22 cellular contexts compared by ENCODE assay signal in the genomic region with DNA sequence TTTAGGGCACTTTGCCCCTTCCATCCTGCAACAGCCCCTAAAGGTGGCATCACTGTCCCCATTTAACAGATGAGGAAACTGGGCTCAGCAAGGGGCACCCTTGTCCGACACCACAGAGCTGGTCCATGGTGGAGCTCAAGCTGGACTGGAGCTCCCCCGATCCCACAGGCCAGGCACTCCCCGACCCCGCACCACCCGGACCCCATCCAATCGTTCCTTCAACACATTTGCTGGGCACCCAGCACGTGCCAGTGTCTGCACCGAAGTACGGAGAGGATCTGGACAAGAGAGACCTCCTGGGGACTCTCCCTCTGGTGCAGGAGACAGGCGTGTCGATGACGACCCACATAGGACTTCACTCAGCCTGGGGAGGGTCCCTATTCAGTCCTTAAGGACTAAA. TPM values are rescaled to one million over a fixed set of nuclear protein-coding genes. Genes with fewer than 3 reads are reported as not detected.
A peak's percentile ranks its signal among the peaks of the same experiment; 100 is the strongest.
DNase-seq lines count a peak whose midpoint lies in the region; ATAC-seq, FAIRE-seq and TF ChIP-seq lines count a peak whose summit lies in the region.
"Had no signal": no experiment of that assay in that cellular context is flagged by ENCODE, and none has a peak within 500 bp of the region (broad histone marks: within the 10 kb centered on the region; RNA-seq: fewer than 3 reads in every experiment).

No MANE protein-coding gene starts in this region.

- POLR2A ChIA-PET in HepG2 (lab: Yijun Ruan, JAX) (interaction anchor here (0.8 kb wide), 1 partner anchor 14 kb away, joined by 4 read pairs; a partner anchor contains a TSS), RWPE1 (lab: Yijun Ruan, JAX; ENCODE audit: low non-redundant PET) (no interaction called here)

- no peak overlapping the region for H3K4me3 Mint-ChIP-seq in stimulated activated naive B cell treated with anti-CD40 and anti-IgM and Interleukin-4, amounts not matched to agents 10 μg/mL and 1 μg/mL and 100 μg/mL, for 72 hours
- H3K4me3 Mint-ChIP-seq: CD4-positive, alpha-beta T cell; naive thymus-derived CD8-positive, alpha-beta T cell had no signal

- H3K9ac ChIP-seq in HepG2 (ENCODE audit: insufficient read depth, low read depth, low read length) = no peak overlapping the region
- H3K9ac ChIP-seq: GM23248 had no signal

- no peak for TF ChIP-seq RAD21 in HepG2 (CRISPR knock-in tag; IDR thresholded peaks at IDR 0.05)

- no peaks in the 10 kb centered on the region for H3K79me2 ChIP-seq in HepG2 (ENCODE audit: insufficient read depth, low read length)

- intact Hi-C loops in HepG2 (cut with micrococcal nuclease; ENCODE audit: unreplicated experiment) = loop anchor here (5.0 kb wide), 2 partner anchors 50 to 145 kb away; no protein-coding TSS in a partner anchor
- intact Hi-C loops in right lobe of liver (cut with DNase I) = no loop called here

- H3K4me3 ChIP-seq in HepG2 (replicated peaks in 1 of 3; ENCODE audit: insufficient read depth in 1 of 3, low read depth in 2 of 3, low read length in 3 of 3) = no peak overlapping the region
- no peak overlapping the region for H3K4me3 ChIP-seq in right lobe of liver
- H3K4me3 ChIP-seq: body of pancreas, GM23248, tibial artery had no signal

- BruUV-seq in HepG2 (replicated peaks; lab: Mats Ljungman, UMichigan) = no TSS peak

- H3K27me3 ChIP-seq in HepG2 (ENCODE audit: control insufficient read depth in 1 of 2, insufficient read depth in 2 of 2, low read length in 2 of 2) = peaks cover 2 to 7% of the 10 kb centered on the region in 2 experiments; a peak in 4 of 5 replicates
- H3K27me3 ChIP-seq in right lobe of liver = no peaks in the 10 kb centered on the region

- H3K36me3 Mint-ChIP-seq in stimulated activated naive B cell treated with anti-CD40 and anti-IgM and Interleukin-4, amounts not matched to agents 10 μg/mL and 1 μg/mL and 100 μg/mL, for 72 hours = peaks cover 35 to 41% of the 10 kb centered on the region in 2 donors

- WGBS in HepG2 (ENCODE audit: low lambda C conversion rate) = 82% methylated on average over 7 of the region's 12 CpGs
- WGBS in right lobe of liver (ENCODE audit: insufficient coverage, low coverage, low lambda C conversion rate, missing lambda C conversion rate) = 68% methylated on average over 4 of the region's 12 CpGs

- H3K9me3 ChIP-seq in HepG2 (ENCODE audit: low read length) (no peaks in the 10 kb centered on the region), right lobe of liver (no peaks in the 10 kb centered on the region)
- H3K9me3 ChIP-seq: body of pancreas, tibial artery had no signal

- H4K20me1 ChIP-seq in HepG2 (ENCODE audit: insufficient read depth, low read length) = no peaks in the 10 kb centered on the region

- in situ Hi-C loops in HepG2 (cut with HindIII; ENCODE audit: extremely low pct_ligation_motif_present, low pct_unique_long_range_greater_than_20kb) = no loop called here

- TF ChIP-seq EP300 in HepG2 (IDR thresholded peaks at IDR 0.05; ENCODE audit: low read depth in 2 of 2, low read length in 2 of 2) = no peak
- no peak for TF ChIP-seq EP300 in HepG2 (CRISPR knock-in tag; IDR thresholded peaks at IDR 0.05; ENCODE audit: borderline replicate concordance)

- ATAC-seq in HepG2 (no peak), right lobe of liver (no peak)
- no peak for ATAC-seq in stimulated activated naive B cell treated with anti-CD40 and anti-IgM and Interleukin-4, amounts not matched to agents 10 μg/mL and 1 μg/mL and 100 μg/mL, for 72 hours (replicated peaks)
- ATAC-seq: body of pancreas; left colon; naive thymus-derived CD8-positive, alpha-beta T cell had no signal

- H3K27ac ChIP-seq in HepG2 (ENCODE audit: extremely low read length, insufficient read depth, low read length) (no peak overlapping the region), right lobe of liver (no peak overlapping the region), RWPE1 (no peak overlapping the region)
- H3K27ac ChIP-seq: body of pancreas, GM23248, tibial artery, VCaP had no signal

- H3K4me2 ChIP-seq in HepG2 (ENCODE audit: low read depth, low read length) = peak overlapping the region; percentile 29; the same call in 1 of the 2 replicates

- no peak overlapping the region for H2AFZ ChIP-seq in HepG2 (ENCODE audit: low read length)
- H2AFZ ChIP-seq: GM23248 had no signal

- CTCF ChIA-PET in HepG2 (lab: Yijun Ruan, JAX; ENCODE audit: low intra/inter-chr PET ratio, low total read pairs) = interaction anchor here (1.5 to 1.9 kb wide), 2 partner anchors 50 to 145 kb away, joined by 7 read pairs; no protein-coding TSS in a partner anchor
- CTCF ChIA-PET in RWPE1 (lab: Yijun Ruan, JAX) = interaction anchor here (0.6 to 0.7 kb wide), 2 partner anchors 90 kb away, joined by 5 to 8 read pairs; no protein-coding TSS in a partner anchor

- FAIRE-seq in HepG2 (lab: Jason Lieb, UNC) = no peak
- FAIRE-seq: GM19239 had no signal

- H3K4me1 ChIP-seq in HepG2 (ENCODE audit: insufficient read depth, low read length) (peaks cover 14% of the 10 kb centered on the region), right lobe of liver (no peaks in the 10 kb centered on the region)
- H3K4me1 ChIP-seq: body of pancreas, tibial artery had no signal

- peaks cover 26 to 60% of the 10 kb centered on the region in 2 donors for H3K4me1 Mint-ChIP-seq in stimulated activated naive B cell treated with anti-CD40 and anti-IgM and Interleukin-4, amounts not matched to agents 10 μg/mL and 1 μg/mL and 100 μg/mL, for 72 hours

- DNase-seq in HepG2 (ENCODE audit: low spot score) = no peak
- DNase-seq in right lobe of liver = no peak
- no peak for DNase-seq in stimulated activated naive B cell treated with anti-CD40 and anti-IgM and Interleukin-4, amounts not matched to agents 10 μg/mL and 1 μg/mL and 100 μg/mL, for 72 hours
- no peak for DNase-seq in RWPE1 (ENCODE audit: low spot score)
- DNase-seq: activated CD8-positive, alpha-beta memory T cell treated with anti-CD3 and anti-CD28 coated beads for 24 hours; activated T-cell treated with anti-CD3 and anti-CD28 coated beads, Interleukin-2, amount 50 U/mL, for 48 hours; body of pancreas; CD4-positive, alpha-beta T cell; DMS153; GF-D8; GM23248; KG1; left colon; mesendoderm; NCI-H1694 treated with DMSO at 0.1 percent for 48 hours; posterior cingulate gyrus; SHP77 treated with DMSO at 0.1 percent for 48 hours; stimulated activated naive CD4-positive, alpha-beta T cell treated with Interleukin-2 at 50 U/mL for 16 hours; tibial artery had no signal

- TF ChIP-seq POLR2A in HepG2 (IDR thresholded peaks at IDR 0.05; ENCODE audit: insufficient read depth in 1 of 2, low read depth in 2 of 2, low read length in 2 of 2) (no peak), right lobe of liver (IDR thresholded peaks at IDR 0.05) (no peak)

- H3K36me3 ChIP-seq in HepG2 (replicated peaks in 1 of 2; ENCODE audit: control insufficient read depth in 1 of 2, insufficient read depth in 2 of 2, low read length in 2 of 2) = no peaks in the 10 kb centered on the region
- H3K36me3 ChIP-seq in right lobe of liver = no peaks in the 10 kb centered on the region
- H3K36me3 ChIP-seq: tibial artery had no signal

- H3K27me3 Mint-ChIP-seq in stimulated activated naive B cell treated with anti-CD40 and anti-IgM and Interleukin-4, amounts not matched to agents 10 μg/mL and 1 μg/mL and 100 μg/mL, for 72 hours = no peaks in the 10 kb centered on the region
- H3K27me3 Mint-ChIP-seq: CD4-positive, alpha-beta T cell; naive thymus-derived CD8-positive, alpha-beta T cell had no signal

- TF ChIP-seq CTCF in HepG2 (CRISPR knock-in tag; IDR thresholded peaks at IDR 0.05) (no peak), right lobe of liver (IDR thresholded peaks at IDR 0.05) (no peak), RWPE1 (conservative IDR thresholded peaks at IDR 0.05; ENCODE audit: low read depth) (no peak)

- no peaks in the 10 kb centered on the region for H3K9me3 Mint-ChIP-seq in stimulated activated naive B cell treated with anti-CD40 and anti-IgM and Interleukin-4, amounts not matched to agents 10 μg/mL and 1 μg/mL and 100 μg/mL, for 72 hours
- H3K9me3 Mint-ChIP-seq: CD4-positive, alpha-beta T cell; naive thymus-derived CD8-positive, alpha-beta T cell had no signal

- peak overlapping the region; percentile 70 for H3K27ac Mint-ChIP-seq in stimulated activated naive B cell treated with anti-CD40 and anti-IgM and Interleukin-4, amounts not matched to agents 10 μg/mL and 1 μg/mL and 100 μg/mL, for 72 hours
- H3K27ac Mint-ChIP-seq: CD4-positive, alpha-beta T cell had no signal

RNA-seq across cellular contexts. Expression of a gene that starts 13.4 kb away (rescaled TPM):
- total RNA-seq in HepG2 (2016; rRNA removed; fragmentation: Illumina TruSeq; extraction: Trizol) (42.2 and 45.1 TPM in 2 replicates), right lobe of liver (10 to 100 TPM; 19.7 to 27.7 (median 24.4) TPM)
- 60.5 and 83.6 TPM in 2 replicates for total RNA-seq in HepG2 (2016; cell fraction: cytosol; rRNA removed; fragmentation: Illumina TruSeq; extraction: Trizol; ENCODE audit: low read depth)
- total RNA-seq in HepG2 (2016; cell fraction: insoluble cytoplasmic fraction; rRNA removed; fragmentation: Illumina TruSeq; extraction: Trizol) = 42.9 and 47.7 TPM in 2 replicates
- total RNA-seq in HepG2 (2016; cell fraction: membrane; rRNA removed; fragmentation: Illumina TruSeq; extraction: Trizol) = 57.6 and 76.2 TPM in 2 replicates
- total RNA-seq in HepG2 (2016; cell fraction: nucleus; rRNA removed; fragmentation: Illumina TruSeq; extraction: Trizol) = 22.4 and 23.6 TPM in 2 replicates
- polyA plus RNA-seq in HepG2 (2011; rRNA removed) = 47.7 and 53.7 TPM in 2 replicates
- polyA plus RNA-seq in HepG2 (2011; cell fraction: cytosol; rRNA removed) = 50.2 and 99.7 TPM in 2 replicates
- 28.3 and 28.6 TPM in 2 replicates for polyA plus RNA-seq in HepG2 (2011; cell fraction: nucleus; rRNA removed)
- 37.0 and 41.4 TPM in 2 replicates for polyA plus RNA-seq in HepG2 (2012)
- polyA plus RNA-seq in HepG2 (2016; cell fraction: cytosol; fragmentation: Illumina TruSeq; extraction: Trizol; ENCODE audit: low read depth) = 126 and 179 TPM in 2 replicates
- 92.6 and 104 TPM in 2 replicates for polyA plus RNA-seq in HepG2 (2016; cell fraction: insoluble cytoplasmic fraction; fragmentation: Illumina TruSeq; extraction: Trizol; ENCODE audit: low read depth)
- 107 and 132 TPM in 2 replicates for polyA plus RNA-seq in HepG2 (2016; cell fraction: membrane; fragmentation: Illumina TruSeq; extraction: Trizol; ENCODE audit: low read depth)
- 69.7 and 73.2 TPM in 2 replicates for polyA plus RNA-seq in HepG2 (2016; cell fraction: nucleus; fragmentation: Illumina TruSeq; extraction: Trizol; ENCODE audit: insufficient read depth, low read depth)
- polyA minus RNA-seq in HepG2 (2011; rRNA and poly(A)+ RNA removed; ENCODE audit: low replicate concordance) = 22.5 and 22.6 TPM in 2 replicates
- polyA minus RNA-seq in HepG2 (2011; cell fraction: cytosol; rRNA and poly(A)+ RNA removed) = 17.3 and 24.3 TPM in 2 replicates
- 8.5 and 13.6 TPM in 2 replicates for polyA minus RNA-seq in HepG2 (2011; cell fraction: nucleus; rRNA and poly(A)+ RNA removed)

RNA-seq across cellular contexts. Expression of a gene that starts 13.7 kb away (rescaled TPM):
- total RNA-seq in HepG2 (2016; rRNA removed; fragmentation: Illumina TruSeq; extraction: Trizol) (44.5 and 45.1 TPM in 2 replicates), right lobe of liver (10 to 100 TPM in 4 of 6 experiments, 1 to 10 TPM in 2; 8.1 to 60.9 (median 34.7) TPM)
- 20.2 and 21.9 TPM in 2 replicates for total RNA-seq in HepG2 (2016; cell fraction: cytosol; rRNA removed; fragmentation: Illumina TruSeq; extraction: Trizol; ENCODE audit: low read depth)
- 43.7 and 44.8 TPM in 2 replicates for total RNA-seq in HepG2 (2016; cell fraction: insoluble cytoplasmic fraction; rRNA removed; fragmentation: Illumina TruSeq; extraction: Trizol)
- 44.2 and 51.0 TPM in 2 replicates for total RNA-seq in HepG2 (2016; cell fraction: membrane; rRNA removed; fragmentation: Illumina TruSeq; extraction: Trizol)
- total RNA-seq in HepG2 (2016; cell fraction: nucleus; rRNA removed; fragmentation: Illumina TruSeq; extraction: Trizol) = 17.2 and 23.9 TPM in 2 replicates
- polyA plus RNA-seq in HepG2 (2011; rRNA removed) = 16.7 and 20.4 TPM in 2 replicates
- 27.1 and 29.0 TPM in 2 replicates for polyA plus RNA-seq in HepG2 (2011; cell fraction: cytosol; rRNA removed)
- 19.8 and 21.2 TPM in 2 replicates for polyA plus RNA-seq in HepG2 (2011; cell fraction: nucleus; rRNA removed)
- 14.6 and 15.5 TPM in 2 replicates for polyA plus RNA-seq in HepG2 (2012)
- 23.2 and 28.8 TPM in 2 replicates for polyA plus RNA-seq in HepG2 (2016; cell fraction: cytosol; fragmentation: Illumina TruSeq; extraction: Trizol; ENCODE audit: low read depth)
- 43.3 and 55.1 TPM in 2 replicates for polyA plus RNA-seq in HepG2 (2016; cell fraction: insoluble cytoplasmic fraction; fragmentation: Illumina TruSeq; extraction: Trizol; ENCODE audit: low read depth)
- 46.7 and 49.7 TPM in 2 replicates for polyA plus RNA-seq in HepG2 (2016; cell fraction: membrane; fragmentation: Illumina TruSeq; extraction: Trizol; ENCODE audit: low read depth)
- 31.7 and 35.3 TPM in 2 replicates for polyA plus RNA-seq in HepG2 (2016; cell fraction: nucleus; fragmentation: Illumina TruSeq; extraction: Trizol; ENCODE audit: insufficient read depth, low read depth)
- polyA minus RNA-seq in HepG2 (2011; rRNA and poly(A)+ RNA removed; ENCODE audit: low replicate concordance) = 23.4 and 40.0 TPM in 2 replicates
- polyA minus RNA-seq in HepG2 (2011; cell fraction: cytosol; rRNA and poly(A)+ RNA removed) = 12.6 and 16.6 TPM in 2 replicates
- polyA minus RNA-seq in HepG2 (2011; cell fraction: nucleus; rRNA and poly(A)+ RNA removed) = 11.7 and 13.6 TPM in 2 replicates

RNA-seq across cellular contexts. Expression of a gene that starts 13.9 kb away (rescaled TPM):
- total RNA-seq in HepG2 (2016; rRNA removed; fragmentation: Illumina TruSeq; extraction: Trizol) (0.90 and 0.95 TPM in 2 replicates), right lobe of liver (1 to 10 TPM in 1 of 6 experiments, under 1 TPM in 5; 0.13 to 1.1 (median 0.40) TPM)
- total RNA-seq in HepG2 (2016; cell fraction: cytosol; rRNA removed; fragmentation: Illumina TruSeq; extraction: Trizol; ENCODE audit: low read depth) = 0.20 and 0.79 TPM in 2 replicates
- total RNA-seq in HepG2 (2016; cell fraction: insoluble cytoplasmic fraction; rRNA removed; fragmentation: Illumina TruSeq; extraction: Trizol) = 0.64 and 0.82 TPM in 2 replicates
- total RNA-seq in HepG2 (2016; cell fraction: membrane; rRNA removed; fragmentation: Illumina TruSeq; extraction: Trizol) = 0.62 and 0.93 TPM in 2 replicates
- 0.53 and 1.1 TPM in 2 replicates for total RNA-seq in HepG2 (2016; cell fraction: nucleus; rRNA removed; fragmentation: Illumina TruSeq; extraction: Trizol)
- 1.0 and 1.7 TPM in 2 replicates for polyA plus RNA-seq in HepG2 (2011; rRNA removed)
- polyA plus RNA-seq in HepG2 (2011; cell fraction: cytosol; rRNA removed) = 1.4 and 1.5 TPM in 2 replicates
- polyA plus RNA-seq in HepG2 (2011; cell fraction: nucleus; rRNA removed) = 1.6 and 1.9 TPM in 2 replicates
- 0.50 and 1.1 TPM in 2 replicates for polyA plus RNA-seq in HepG2 (2012)
- 0.24 and 0.38 TPM in 2 replicates for polyA plus RNA-seq in HepG2 (2016; cell fraction: cytosol; fragmentation: Illumina TruSeq; extraction: Trizol; ENCODE audit: low read depth)
- polyA plus RNA-seq in HepG2 (2016; cell fraction: insoluble cytoplasmic fraction; fragmentation: Illumina TruSeq; extraction: Trizol; ENCODE audit: low read depth) = 0.46 and 0.98 TPM in 2 replicates
- polyA plus RNA-seq in HepG2 (2016; cell fraction: membrane; fragmentation: Illumina TruSeq; extraction: Trizol; ENCODE audit: low read depth) = 0.48 and 0.70 TPM in 2 replicates
- 1.5 and 1.7 TPM in 2 replicates for polyA plus RNA-seq in HepG2 (2016; cell fraction: nucleus; fragmentation: Illumina TruSeq; extraction: Trizol; ENCODE audit: insufficient read depth, low read depth)
- polyA minus RNA-seq in HepG2 (2011; rRNA and poly(A)+ RNA removed; ENCODE audit: low replicate concordance) = 1.6 and 53.3 TPM in 2 replicates
- 0.49 and 1.2 TPM in 2 replicates for polyA minus RNA-seq in HepG2 (2011; cell fraction: cytosol; rRNA and poly(A)+ RNA removed)
- polyA minus RNA-seq in HepG2 (2011; cell fraction: nucleus; rRNA and poly(A)+ RNA removed) = 0.87 and 1.0 TPM in 2 replicates

RNA-seq across cellular contexts. Expression of a gene that starts 41.7 kb away (rescaled TPM):
- total RNA-seq in HepG2 (2016; rRNA removed; fragmentation: Illumina TruSeq; extraction: Trizol) (7.8 and 8.1 TPM in 2 replicates), right lobe of liver (1 to 10 TPM in 1 of 6 experiments, under 1 TPM in 4, not detected in 1; 0.07 to 1.1 (median 0.27) TPM)
- 1.3 and 1.4 TPM in 2 replicates for total RNA-seq in HepG2 (2016; cell fraction: cytosol; rRNA removed; fragmentation: Illumina TruSeq; extraction: Trizol; ENCODE audit: low read depth)
- total RNA-seq in HepG2 (2016; cell fraction: insoluble cytoplasmic fraction; rRNA removed; fragmentation: Illumina TruSeq; extraction: Trizol) = 7.4 and 8.8 TPM in 2 replicates
- 4.8 TPM in 2 replicates for total RNA-seq in HepG2 (2016; cell fraction: membrane; rRNA removed; fragmentation: Illumina TruSeq; extraction: Trizol)
- 4.1 and 5.0 TPM in 2 replicates for total RNA-seq in HepG2 (2016; cell fraction: nucleus; rRNA removed; fragmentation: Illumina TruSeq; extraction: Trizol)
- 1.9 and 2.7 TPM in 2 replicates for polyA plus RNA-seq in HepG2 (2011; rRNA removed)
- 1.5 and 1.9 TPM in 2 replicates for polyA plus RNA-seq in HepG2 (2011; cell fraction: cytosol; rRNA removed)
- 1.1 and 2.3 TPM in 2 replicates for polyA plus RNA-seq in HepG2 (2011; cell fraction: nucleus; rRNA removed)
- polyA plus RNA-seq in HepG2 (2012) = 1.1 and 1.9 TPM in 2 replicates
- polyA plus RNA-seq in HepG2 (2016; cell fraction: cytosol; fragmentation: Illumina TruSeq; extraction: Trizol; ENCODE audit: low read depth) = 0.50 and 0.65 TPM in 2 replicates
- polyA plus RNA-seq in HepG2 (2016; cell fraction: insoluble cytoplasmic fraction; fragmentation: Illumina TruSeq; extraction: Trizol; ENCODE audit: low read depth) = 5.0 and 5.9 TPM in 2 replicates
- polyA plus RNA-seq in HepG2 (2016; cell fraction: membrane; fragmentation: Illumina TruSeq; extraction: Trizol; ENCODE audit: low read depth) = 1.5 and 1.6 TPM in 2 replicates
- 3.6 and 4.4 TPM in 2 replicates for polyA plus RNA-seq in HepG2 (2016; cell fraction: nucleus; fragmentation: Illumina TruSeq; extraction: Trizol; ENCODE audit: insufficient read depth, low read depth)
- polyA minus RNA-seq in HepG2 (2011; rRNA and poly(A)+ RNA removed; ENCODE audit: low replicate concordance) = 5.0 and 17.7 TPM in 2 replicates
- 4.4 and 5.5 TPM in 2 replicates for polyA minus RNA-seq in HepG2 (2011; cell fraction: cytosol; rRNA and poly(A)+ RNA removed)
- polyA minus RNA-seq in HepG2 (2011; cell fraction: nucleus; rRNA and poly(A)+ RNA removed) = 3.0 and 5.7 TPM in 2 replicates
- total RNA-seq: body of pancreas had no signal

RNA-seq across cellular contexts. Expression of a gene that starts 45.5 kb away (rescaled TPM):
- total RNA-seq in HepG2 (2016; rRNA removed; fragmentation: Illumina TruSeq; extraction: Trizol) (6.5 and 13.7 TPM in 2 replicates), right lobe of liver (10 to 100 TPM in 2 of 6 experiments, 1 to 10 TPM in 4; 6.7 to 30.3 (median 9.4) TPM)
- total RNA-seq in HepG2 (2016; cell fraction: cytosol; rRNA removed; fragmentation: Illumina TruSeq; extraction: Trizol; ENCODE audit: low read depth) = 1.8 and 2.6 TPM in 2 replicates
- 9.9 and 14.3 TPM in 2 replicates for total RNA-seq in HepG2 (2016; cell fraction: insoluble cytoplasmic fraction; rRNA removed; fragmentation: Illumina TruSeq; extraction: Trizol)
- total RNA-seq in HepG2 (2016; cell fraction: membrane; rRNA removed; fragmentation: Illumina TruSeq; extraction: Trizol) = 6.1 and 6.2 TPM in 2 replicates
- 11.2 and 14.3 TPM in 2 replicates for total RNA-seq in HepG2 (2016; cell fraction: nucleus; rRNA removed; fragmentation: Illumina TruSeq; extraction: Trizol)
- 9.5 and 13.0 TPM in 2 replicates for polyA plus RNA-seq in HepG2 (2011; rRNA removed)
- 9.4 and 10.3 TPM in 2 replicates for polyA plus RNA-seq in HepG2 (2011; cell fraction: cytosol; rRNA removed)
- polyA plus RNA-seq in HepG2 (2011; cell fraction: nucleus; rRNA removed) = 20.7 and 23.6 TPM in 2 replicates
- 8.5 and 12.6 TPM in 2 replicates for polyA plus RNA-seq in HepG2 (2012)
- 2.0 and 2.2 TPM in 2 replicates for polyA plus RNA-seq in HepG2 (2016; cell fraction: cytosol; fragmentation: Illumina TruSeq; extraction: Trizol; ENCODE audit: low read depth)
- 7.3 and 8.2 TPM in 2 replicates for polyA plus RNA-seq in HepG2 (2016; cell fraction: insoluble cytoplasmic fraction; fragmentation: Illumina TruSeq; extraction: Trizol; ENCODE audit: low read depth)
- 4.5 and 5.9 TPM in 2 replicates for polyA plus RNA-seq in HepG2 (2016; cell fraction: membrane; fragmentation: Illumina TruSeq; extraction: Trizol; ENCODE audit: low read depth)
- 20.2 and 21.3 TPM in 2 replicates for polyA plus RNA-seq in HepG2 (2016; cell fraction: nucleus; fragmentation: Illumina TruSeq; extraction: Trizol; ENCODE audit: insufficient read depth, low read depth)
- 10.3 and 11.2 TPM in 2 replicates for polyA minus RNA-seq in HepG2 (2011; rRNA and poly(A)+ RNA removed; ENCODE audit: low replicate concordance)
- polyA minus RNA-seq in HepG2 (2011; cell fraction: cytosol; rRNA and poly(A)+ RNA removed) = 5.1 and 6.0 TPM in 2 replicates
- polyA minus RNA-seq in HepG2 (2011; cell fraction: nucleus; rRNA and poly(A)+ RNA removed) = 9.7 TPM in 2 replicates
